8 cellular contexts compared by ENCODE assay signal in the genomic region with DNA sequence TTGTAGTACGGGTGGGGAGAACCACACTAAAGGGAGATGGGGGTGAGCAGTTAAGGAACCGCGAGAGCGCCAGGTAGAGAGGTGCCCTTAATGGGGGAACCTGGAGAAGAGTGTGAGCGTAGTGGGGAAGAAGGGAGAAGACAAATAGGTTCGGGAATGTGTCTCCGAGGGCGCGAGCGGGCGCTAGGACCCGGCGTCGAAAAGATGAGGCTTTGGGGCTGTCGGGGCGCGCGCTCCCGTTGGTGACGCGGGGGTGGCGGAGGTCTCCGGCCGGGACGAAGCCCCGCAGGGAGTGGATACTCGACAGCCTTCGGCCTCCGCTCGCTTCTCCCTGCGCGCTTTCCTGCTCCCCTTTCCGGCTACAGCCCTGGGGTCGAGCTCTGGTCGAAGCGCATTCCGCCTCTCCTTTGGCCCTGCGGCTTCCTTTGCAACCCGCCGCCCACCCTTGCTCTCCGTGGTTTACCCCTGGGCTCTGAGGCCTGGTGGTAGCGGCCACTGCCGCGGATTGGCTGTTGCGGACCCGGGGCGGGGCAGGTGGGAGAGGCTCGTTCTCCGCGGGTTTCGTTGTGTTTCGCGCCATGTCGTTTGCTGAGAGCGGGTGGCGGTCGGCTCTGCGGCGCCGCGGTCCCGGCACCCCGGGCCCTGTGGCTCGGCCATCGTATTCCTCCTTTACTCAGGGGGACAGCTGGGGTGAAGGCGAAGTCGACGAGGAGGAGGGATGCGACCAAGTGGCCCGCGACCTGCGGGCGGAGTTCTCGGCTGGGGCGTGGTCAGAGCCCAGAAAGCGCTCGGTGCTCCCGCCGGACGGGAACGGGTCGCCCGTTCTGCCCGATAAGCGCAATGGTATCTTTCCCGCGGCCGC. TPM values are rescaled to one million over a fixed set of nuclear protein-coding genes. Genes with fewer than 3 reads are reported as not detected.
DNase-seq lines count a peak whose midpoint lies in the region; ATAC-seq and TF ChIP-seq lines count a peak whose summit lies in the region.

A gene (plus strand): TSS at position 574 of the 862 bp plus-strand sequence. CDS start 5 bp downstream, at position 579.

- BruUV-seq in Panc1 (replicated peaks; lab: Mats Ljungman, UMichigan): no TSS peak

- DNase-seq in DMS79 (lab: John Stamatoyannopoulos, UW): peak; percentile 76
- DNase-seq in Panc1 (ENCODE audit: low read depth, low spot score): no peak
- DNase-seq in activated T-cell treated with anti-CD3 and anti-CD28 coated beads, Interleukin-2, amount 50 U/mL, for 4 hours: peak; percentile 87
- DNase-seq in erythroblast (lab: John Stamatoyannopoulos, UW): peak; percentile 94 to 96
- DNase-seq in stimulated activated CD8-positive, alpha-beta memory T cell treated with anti-CD3 and anti-CD28 coated beads, Interleukin-4, amount 100 ng/mL, for 48 hours: peak; percentile 94

- peak within 1 kb of the TSS; percentile 93 for H3K4me2 ChIP-seq in KMS-11

- peak within 1 kb of the TSS; percentile 90 for H3K9ac ChIP-seq in KMS-11
- H3K9ac ChIP-seq in mucosa of stomach (ENCODE audit: low read length): peak within 1 kb of the TSS; percentile 78

- intact Hi-C loops in Panc1 (cut with micrococcal nuclease; ENCODE audit: unreplicated experiment): no loop called here

- H3K36me3 ChIP-seq in KMS-11 (ENCODE audit: insufficient read depth): peaks cover 13% of the 10 kb centered on the region; the same call in 1 of the 2 replicates
- peaks cover 38% of the 10 kb centered on the region for H3K36me3 ChIP-seq in Panc1 (ENCODE audit: control insufficient read depth, insufficient read depth, low read length)
- no peaks in the 10 kb centered on the region for H3K36me3 ChIP-seq in mucosa of stomach (ENCODE audit: control insufficient read depth, insufficient read depth, low read length)

- POLR2A ChIA-PET in Panc1 (lab: Charles Lee): no interaction called here

- H2AFZ ChIP-seq in KMS-11 (ENCODE audit: low read depth): peak within 1 kb of the TSS; percentile 74

- TF ChIP-seq CTCF in KMS-11 (conservative IDR thresholded peaks at IDR 0.05; ENCODE audit: low read depth, low read length) (no peak), Panc1 (IDR thresholded peaks at IDR 0.05) (no peak)

- peak within 1 kb of the TSS; percentile 100 for H3K4me3 Mint-ChIP-seq in activated T-cell treated with anti-CD3 and anti-CD28 coated beads, Interleukin-2, amount 50 U/mL, for 4 hours

- peaks cover 74% of the 10 kb centered on the region for H3K79me2 ChIP-seq in KMS-11 (ENCODE audit: insufficient read depth, low read depth)

- no peaks in the 10 kb centered on the region for H3K9me3 Mint-ChIP-seq in activated T-cell treated with anti-CD3 and anti-CD28 coated beads, Interleukin-2, amount 50 U/mL, for 4 hours

- peak within 1 kb of the TSS; percentile 88 for H3K27ac ChIP-seq in KMS-11
- H3K27ac ChIP-seq in Panc1 (ENCODE audit: low read length): peak within 1 kb of the TSS; percentile 98

- TF ChIP-seq POLR2A in erythroblast (IDR thresholded peaks at IDR 0.05; ENCODE audit: low read length): peak; percentile 94

- H4K20me1 ChIP-seq in KMS-11 (ENCODE audit: insufficient read depth): peaks cover 23% of the 10 kb centered on the region; the same call in 1 of the 2 replicates

- H3K9me3 ChIP-seq in Panc1 (ENCODE audit: control insufficient read depth, insufficient read depth, low read depth, low read length) (no peaks in the 10 kb centered on the region), mucosa of stomach (ENCODE audit: control insufficient read depth, low read length) (no peaks in the 10 kb centered on the region)

- H3K36me3 Mint-ChIP-seq in activated T-cell treated with anti-CD3 and anti-CD28 coated beads, Interleukin-2, amount 50 U/mL, for 4 hours (ENCODE audit: insufficient read depth): peaks cover 30% of the 10 kb centered on the region

- CTCF ChIA-PET in Panc1 (lab: Charles Lee): no interaction called here

- ATAC-seq in GM21786 (IDR thresholded peaks at IDR 0.05; ENCODE audit: unreplicated experiment) (peak; percentile 69), Panc1 (peak; percentile 86)
- peak; percentile 71 for ATAC-seq in activated T-cell treated with anti-CD3 and anti-CD28 coated beads, Interleukin-2, amount 50 U/mL, for 4 hours

- no peaks in the 10 kb centered on the region for H3K27me3 Mint-ChIP-seq in activated T-cell treated with anti-CD3 and anti-CD28 coated beads, Interleukin-2, amount 50 U/mL, for 4 hours (ENCODE audit: low read depth)

- peaks cover 64% of the 10 kb centered on the region for H3K4me1 Mint-ChIP-seq in activated T-cell treated with anti-CD3 and anti-CD28 coated beads, Interleukin-2, amount 50 U/mL, for 4 hours (ENCODE audit: low read depth)

- in situ Hi-C loops in Panc1 (cut with HindIII; ENCODE audit: low pct_unique_long_range_greater_than_20kb, low sequenced_read_pairs): no loop called here

- H3K4me3 ChIP-seq in KMS-11 (IDR thresholded peaks at IDR 0.05; ENCODE audit: insufficient read depth, low read depth, low read length) (peak within 1 kb of the TSS; percentile 85), Panc1 (ENCODE audit: low read depth in 2 of 2, low read length in 2 of 2) (peak within 1 kb of the TSS; percentile 66 to 96), mucosa of stomach (ENCODE audit: low read length) (peak within 1 kb of the TSS; percentile 80)

- H3K27me3 ChIP-seq in KMS-11 (ENCODE audit: insufficient read depth, low read depth) (no peaks in the 10 kb centered on the region), Panc1 (ENCODE audit: control insufficient read depth, insufficient read depth, low read length) (no peaks in the 10 kb centered on the region), mucosa of stomach (ENCODE audit: control insufficient read depth, insufficient read depth, low read length) (no peaks in the 10 kb centered on the region)

- H3K4me1 ChIP-seq in KMS-11 (ENCODE audit: low read depth, poor library complexity, severe bottlenecking): peaks cover 55% of the 10 kb centered on the region
- H3K4me1 ChIP-seq in Panc1 (ENCODE audit: control insufficient read depth, insufficient read depth, low read length): peaks cover 35% of the 10 kb centered on the region
- peaks cover 14% of the 10 kb centered on the region for H3K4me1 ChIP-seq in mucosa of stomach (ENCODE audit: control insufficient read depth, insufficient read depth, low read length)

RNA-seq across cellular contexts. Expression of the gene that starts here (rescaled TPM):
- 38.9 TPM for total RNA-seq in Panc1 (2021; ENCODE audit: unreplicated experiment)
- 29.8 TPM for polyA plus RNA-seq in Panc1 (2012; ENCODE audit: insufficient read length)
- 10 to 100 TPM; 15.7 to 20.5 (median 17.7) TPM for total RNA-seq in activated T-cell treated with anti-CD3 and anti-CD28 coated beads, Interleukin-2, amount 50 U/mL, for 4 hours
